Comparison of ENCODE assay signal across 7 cellular contexts in the genomic region with DNA sequence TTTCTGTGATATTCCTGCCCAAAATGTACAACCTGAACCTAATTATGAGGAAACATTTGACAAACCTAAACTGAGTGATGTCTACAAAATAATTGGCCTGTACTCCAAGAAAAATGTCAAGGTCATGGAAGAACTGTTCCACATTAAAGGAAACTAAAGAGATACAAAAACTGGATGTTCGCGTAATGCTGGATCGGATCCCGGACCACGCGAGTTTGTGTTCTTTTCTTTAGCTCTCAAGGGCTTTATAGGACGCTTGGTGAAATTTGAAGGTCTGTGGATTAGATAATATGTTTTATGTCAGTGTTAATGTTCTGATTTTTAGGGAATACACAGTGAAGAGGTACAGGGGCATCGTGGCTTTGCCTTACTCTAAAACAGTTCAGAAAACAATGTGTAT.
"Had no signal": no experiment of that assay in that cellular context is flagged by ENCODE, and none has a peak within 500 bp of the region (broad histone marks: within the 10 kb centered on the region; RNA-seq: fewer than 3 reads in every experiment).

No MANE protein-coding gene starts in this region.

- H3K27ac ChIP-seq: HL-60, KMS-11 had no signal

- DNase-seq: IMR-90, KBM-7, KG1 had no signal

- H3K4me3 ChIP-seq: K562 had no signal

- ATAC-seq: HepG2, K562 had no signal
